ENCODE assay signal across 16 cellular contexts in genomic region chr5:14201325-14202061, GRCh38. TPM values are rescaled to one million over a fixed set of nuclear protein-coding genes. Genes with fewer than 3 reads are reported as not detected.
DNase-seq lines count a peak whose midpoint lies in the region; ATAC-seq and TF ChIP-seq lines count a peak whose summit lies in the region.
"Had no signal": no experiment of that assay in that cellular context is flagged by ENCODE, and none has a peak within 500 bp of the region (broad histone marks: within the 10 kb centered on the region; RNA-seq: fewer than 3 reads in every experiment).

No MANE protein-coding gene starts in this region.

- H3K36me3 Mint-ChIP-seq in memory B cell, result peaks cover 8% of the 10 kb centered on the region
- no peaks in the 10 kb centered on the region for H3K36me3 Mint-ChIP-seq in WTC11
- H3K36me3 Mint-ChIP-seq: activated CD8-positive, alpha-beta memory T cell treated with anti-CD3 and anti-CD28 coated beads, Interleukin-2, amount 10 ng/mL, durations not matched to agents 7 days and 5 days had no signal

- ATAC-seq in memory B cell (ENCODE audit: low read depth) (no peak), WTC11 (no peak), gastrocnemius medialis (no peak)
- ATAC-seq: activated CD8-positive, alpha-beta memory T cell treated with anti-CD3 and anti-CD28 coated beads, Interleukin-2, amount 10 ng/mL, durations not matched to agents 7 days and 5 days had no signal

- peak overlapping the region; percentile 89 for H3K27ac ChIP-seq in ACC112 (ENCODE audit: low read depth, low read length)
- H3K27ac ChIP-seq in gastrocnemius medialis, result no peak overlapping the region
- H3K27ac ChIP-seq: vagina had no signal

- no peaks in the 10 kb centered on the region for H3K27me3 ChIP-seq in ACC112 (ENCODE audit: insufficient read depth, low read length)
- no peaks in the 10 kb centered on the region for H3K27me3 ChIP-seq in gastrocnemius medialis
- H3K27me3 ChIP-seq: colonic mucosa, vagina had no signal

- DNase-seq in HT1080 (ENCODE audit: low read depth) (peak; percentile 55), astrocyte of the spinal cord (ENCODE audit: low read depth, low spot score) (peak; percentile 82), memory B cell (ENCODE audit: low spot score in 2 of 2) (no peak), amniotic stem cell (lab: John Stamatoyannopoulos, UW) (no peak), T-helper 9 cell (no peak), WTC11 (ENCODE audit: low spot score) (no peak), gastrocnemius medialis (no peak)
- DNase-seq: activated CD4-positive, CD25-positive, alpha-beta regulatory T cell treated with anti-CD3 and anti-CD28 coated beads, Interleukin-2, amount 50 U/mL, for 72 hours; activated CD8-positive, alpha-beta memory T cell treated with anti-CD3 and anti-CD28 coated beads, Interleukin-2, amount 10 ng/mL, durations not matched to agents 7 days and 5 days; colonic mucosa; NCI-H1694; right cardiac atrium; Right ventricle myocardium superior; T-helper 17 cell had no signal

- H3K4me1 ChIP-seq in ACC112 (ENCODE audit: control insufficient read depth, insufficient read depth, low read length, unreplicated experiment) (peaks cover 89% of the 10 kb centered on the region), gastrocnemius medialis (peaks cover 56 to 58% of the 10 kb centered on the region in 2 donors)

- no peak overlapping the region for H2AFZ ChIP-seq in ACC112 (ENCODE audit: low read length, unreplicated experiment)

- peaks cover 95% of the 10 kb centered on the region for H3K79me2 ChIP-seq in ACC112 (ENCODE audit: control insufficient read depth, insufficient read depth, low read length, unreplicated experiment)

- CTCF ChIA-PET in WTC11 (lab: Charles Lee), result no interaction called here

- in situ Hi-C loops in astrocyte of the spinal cord (cut with HindIII; ENCODE audit: low sequenced_read_pairs) (no loop called here), gastrocnemius medialis (cut with MboI; ENCODE audit: low sequenced_read_pairs in 4 of 4) (no loop called here)

- H3K36me3 ChIP-seq in ACC112 (ENCODE audit: insufficient read depth, low read length) (no peaks in the 10 kb centered on the region), gastrocnemius medialis (no peaks in the 10 kb centered on the region)
- H3K36me3 ChIP-seq: colonic mucosa, vagina had no signal

- intact Hi-C loops in gastrocnemius medialis (cut with DNase I; ENCODE audit: low total_unique reads), result loop anchor here (5.0 kb wide), 1 partner anchor 66 kb away; no protein-coding TSS in a partner anchor

- H3K27ac Mint-ChIP-seq in memory B cell, result peak overlapping the region; percentile 99
- H3K27ac Mint-ChIP-seq in WTC11, result no peak overlapping the region; the same call in 1 of the 2 replicates
- H3K27ac Mint-ChIP-seq: activated CD8-positive, alpha-beta memory T cell treated with anti-CD3 and anti-CD28 coated beads, Interleukin-2, amount 10 ng/mL, durations not matched to agents 7 days and 5 days; T-helper 17 cell had no signal

- peaks cover 58% of the 10 kb centered on the region for H3K4me1 Mint-ChIP-seq in memory B cell
- H3K4me1 Mint-ChIP-seq in WTC11, result peaks cover 68% of the 10 kb centered on the region
- H3K4me1 Mint-ChIP-seq: activated CD8-positive, alpha-beta memory T cell treated with anti-CD3 and anti-CD28 coated beads, Interleukin-2, amount 10 ng/mL, durations not matched to agents 7 days and 5 days had no signal

- no peaks in the 10 kb centered on the region for H3K9me3 Mint-ChIP-seq in memory B cell
- no peaks in the 10 kb centered on the region for H3K9me3 Mint-ChIP-seq in WTC11

- no peaks in the 10 kb centered on the region for H3K9me3 ChIP-seq in gastrocnemius medialis
- H3K9me3 ChIP-seq: colonic mucosa, vagina had no signal

- H3K4me3 Mint-ChIP-seq in memory B cell, result no peak overlapping the region
- no peak overlapping the region for H3K4me3 Mint-ChIP-seq in WTC11
- H3K4me3 Mint-ChIP-seq: activated CD8-positive, alpha-beta memory T cell treated with anti-CD3 and anti-CD28 coated beads, Interleukin-2, amount 10 ng/mL, durations not matched to agents 7 days and 5 days; T-helper 17 cell had no signal

- H3K4me3 ChIP-seq in ACC112 (ENCODE audit: low read depth, low read length) (peak overlapping the region; percentile 6; the same call in 1 of the 2 replicates), astrocyte of the spinal cord (ENCODE audit: low read depth, low read length) (no peak overlapping the region), gastrocnemius medialis (no peak overlapping the region)
- H3K4me3 ChIP-seq: colonic mucosa, vagina had no signal

- POLR2A ChIA-PET in WTC11 (lab: Charles Lee), result no interaction called here

- TF ChIP-seq CTCF in astrocyte of the spinal cord (IDR thresholded peaks at IDR 0.05; ENCODE audit: low read depth, low read length) (no peak), WTC11 (IDR thresholded peaks at IDR 0.05) (no peak), gastrocnemius medialis (IDR thresholded peaks at IDR 0.05 in 4 of 5, conservative IDR thresholded peaks at IDR 0.05 in 1 of 5) (no peak)

- TF ChIP-seq POLR2A in gastrocnemius medialis (IDR thresholded peaks at IDR 0.05), result no peak

- H3K27me3 Mint-ChIP-seq in memory B cell, result no peaks in the 10 kb centered on the region
- H3K27me3 Mint-ChIP-seq in WTC11 (ENCODE audit: low read depth), result no peaks in the 10 kb centered on the region

TF ChIP-seq in WTC11, 78 proteins besides CTCF, POLR2A, EP300 and RAD21 (continues in another document):
- no peak for TF ChIP-seq PRDM15 (CRISPR knock-in tag; IDR thresholded peaks at IDR 0.05)
- no peak for TF ChIP-seq CREM (CRISPR knock-in tag; IDR thresholded peaks at IDR 0.05)
- no peak for TF ChIP-seq ELF4 (CRISPR knock-in tag; IDR thresholded peaks at IDR 0.05; ENCODE audit: low read depth)
- no peak for TF ChIP-seq GRHL2 (CRISPR knock-in tag; IDR thresholded peaks at IDR 0.05; ENCODE audit: insufficient replicate concordance, severe bottlenecking)
- TF ChIP-seq ETV6 (CRISPR knock-in tag; IDR thresholded peaks at IDR 0.05), result no peak
- no peak for TF ChIP-seq ZNF121 (CRISPR knock-in tag; IDR thresholded peaks at IDR 0.05)
- no peak for TF ChIP-seq JUN (CRISPR knock-in tag; IDR thresholded peaks at IDR 0.05)
- TF ChIP-seq, protein P1, sequence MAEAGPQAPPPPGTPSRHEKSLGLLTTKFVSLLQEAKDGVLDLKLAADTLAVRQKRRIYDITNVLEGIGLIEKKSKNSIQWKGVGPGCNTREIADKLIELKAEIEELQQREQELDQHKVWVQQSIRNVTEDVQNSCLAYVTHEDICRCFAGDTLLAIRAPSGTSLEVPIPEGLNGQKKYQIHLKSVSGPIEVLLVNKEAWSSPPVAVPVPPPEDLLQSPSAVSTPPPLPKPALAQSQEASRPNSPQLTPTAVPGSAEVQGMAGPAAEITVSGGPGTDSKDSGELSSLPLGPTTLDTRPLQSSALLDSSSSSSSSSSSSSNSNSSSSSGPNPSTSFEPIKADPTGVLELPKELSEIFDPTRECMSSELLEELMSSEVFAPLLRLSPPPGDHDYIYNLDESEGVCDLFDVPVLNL (CRISPR knock-in tag; IDR thresholded peaks at IDR 0.05; ENCODE audit: borderline replicate concordance, low read depth), result no peak
- TF ChIP-seq HMGA2 (CRISPR knock-in tag; IDR thresholded peaks at IDR 0.05), result no peak
- TF ChIP-seq GABPB1 (CRISPR knock-in tag; IDR thresholded peaks at IDR 0.05), result no peak
- TF ChIP-seq PRRX2 (CRISPR knock-in tag; IDR thresholded peaks at IDR 0.05), result no peak
- TF ChIP-seq, protein P2, sequence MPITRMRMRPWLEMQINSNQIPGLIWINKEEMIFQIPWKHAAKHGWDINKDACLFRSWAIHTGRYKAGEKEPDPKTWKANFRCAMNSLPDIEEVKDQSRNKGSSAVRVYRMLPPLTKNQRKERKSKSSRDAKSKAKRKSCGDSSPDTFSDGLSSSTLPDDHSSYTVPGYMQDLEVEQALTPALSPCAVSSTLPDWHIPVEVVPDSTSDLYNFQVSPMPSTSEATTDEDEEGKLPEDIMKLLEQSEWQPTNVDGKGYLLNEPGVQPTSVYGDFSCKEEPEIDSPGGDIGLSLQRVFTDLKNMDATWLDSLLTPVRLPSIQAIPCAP (CRISPR knock-in tag; IDR thresholded peaks at IDR 0.05), result no peak
- TF ChIP-seq IRF2 (CRISPR knock-in tag; IDR thresholded peaks at IDR 0.05; ENCODE audit: borderline replicate concordance, low read depth), result no peak
- TF ChIP-seq FOXK1 (CRISPR knock-in tag; IDR thresholded peaks at IDR 0.05), result no peak
- TF ChIP-seq SMAD4 (CRISPR knock-in tag; IDR thresholded peaks at IDR 0.05), result no peak
- TF ChIP-seq JAZF1 (CRISPR knock-in tag; IDR thresholded peaks at IDR 0.05), result no peak
- TF ChIP-seq ATF1 (CRISPR knock-in tag; IDR thresholded peaks at IDR 0.05), result no peak

RNA-seq across cellular contexts. Expression of gene TRIO, which starts 58.4 kb away (rescaled TPM):
- total RNA-seq in HT1080 (2014; rRNA removed; shearing (Covaris generic)), result 144 and 162 TPM in 2 replicates
- 83.4 and 89.2 TPM in 2 replicates for polyA plus RNA-seq in HT1080 (2015; cell fraction: cytosol; rRNA removed)
- polyA plus RNA-seq in HT1080 (2015; cell fraction: nucleus; rRNA removed), result 375 and 390 TPM in 2 replicates
- total RNA-seq in WTC11 (2021), result 69.2 to 88.8 TPM (median 73.5 TPM) in 3 replicates
- 10 to 100 TPM; 31.5 to 57.5 (median 50.4) TPM for total RNA-seq in gastrocnemius medialis

Comparison
In these comparisons a context has a peak if more than half of its experiments do, and no peak if none do; other contexts are left out.
1. DNase-seq: peak in HT1080 (single experiment) and astrocyte of the spinal cord (single experiment); none in memory B cell (0 of 2), amniotic stem cell (single experiment), T-helper 9 cell (single experiment), WTC11 (single experiment) and gastrocnemius medialis (0 of 2).